Comparison of ENCODE assay signal across 27 cellular contexts in the genomic region with DNA sequence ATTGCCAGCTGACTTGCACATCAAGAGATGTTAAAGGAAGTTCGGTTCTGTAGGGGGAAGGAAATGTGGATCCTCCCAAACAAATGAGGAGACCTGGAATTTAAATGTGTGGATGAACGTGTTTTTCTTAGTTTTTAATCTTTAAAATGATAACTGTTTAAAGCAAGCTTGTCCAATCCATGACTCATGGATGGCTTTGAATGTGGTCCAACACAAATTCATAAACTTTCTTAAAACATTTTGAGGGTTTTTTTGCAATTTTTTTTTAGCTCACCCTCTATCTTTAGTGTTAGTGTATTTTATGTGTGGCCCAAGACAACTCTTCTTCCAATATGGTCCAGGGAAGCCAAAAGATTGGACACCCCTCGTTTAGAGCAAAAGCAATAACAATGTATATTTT. TPM values are rescaled to one million over a fixed set of nuclear protein-coding genes. Genes with fewer than 3 reads are reported as not detected.
A peak's percentile ranks its signal among the peaks of the same experiment; 100 is the strongest.
DNase-seq lines count a peak whose midpoint lies in the region; ATAC-seq, FAIRE-seq and TF ChIP-seq lines count a peak whose summit lies in the region.
"Had no signal": no experiment of that assay in that cellular context is flagged by ENCODE, and none has a peak within 500 bp of the region (broad histone marks: within the 10 kb centered on the region; RNA-seq: fewer than 3 reads in every experiment).

No MANE protein-coding gene starts in this region.

- H3K4me2 ChIP-seq in SK-N-SH: no peak overlapping the region
- H3K4me2 ChIP-seq: BLaER1 treated with 17β-estradiol and CSF1 and Interleukin-3, amounts not matched to agents 10 nM and 100 nM had no signal

- ATAC-seq in SK-N-SH treated with all-trans-retinoic acid at 6 μM for 48 hours (no peak), GM18870 (IDR thresholded peaks at IDR 0.05; ENCODE audit: unreplicated experiment) (no peak)
- ATAC-seq: CD8-positive, alpha-beta T cell; HepG2 had no signal

- 60% methylated on average over 3 of the region's 3 CpGs for WGBS in SK-N-SH (ENCODE audit: low lambda C conversion rate)
- WGBS in small intestine, 3 donors: 59 to 68% (median 64%) methylated on average over 3 of the region's 3 CpGs

- TF ChIP-seq RAD21 in SK-N-SH (IDR thresholded peaks at IDR 0.05; ENCODE audit: low read length): no peak

- H3K4me1 ChIP-seq in SK-N-SH (ENCODE audit: control insufficient read depth in 1 of 2, insufficient read depth in 2 of 2, low read depth in 1 of 2, low read length in 1 of 2) (peaks cover 3 to 5% of the 10 kb centered on the region in 2 experiments; a peak in 3 of 4 replicates), small intestine (ENCODE audit: control insufficient read depth in 2 of 2, insufficient read depth in 1 of 2, low read depth in 1 of 2, low read length in 1 of 2) (no peaks in the 10 kb centered on the region)
- H3K4me1 ChIP-seq: Peyer's patch, SJCRH30 had no signal

- no peaks in the 10 kb centered on the region for H4K20me1 ChIP-seq in SK-N-SH (ENCODE audit: insufficient read depth)
- H4K20me1 ChIP-seq: BLaER1 treated with 17β-estradiol and CSF1 and Interleukin-3, amounts not matched to agents 10 nM and 100 nM had no signal

- H3K36me3 ChIP-seq in SK-N-SH (replicated peaks in 1 of 2; ENCODE audit: control insufficient read depth in 1 of 2, insufficient read depth in 2 of 2, low read length in 1 of 2): no peaks in the 10 kb centered on the region
- H3K36me3 ChIP-seq in small intestine (ENCODE audit: control insufficient read depth in 2 of 2, insufficient read depth in 2 of 2, low read length in 2 of 2): no peaks in the 10 kb centered on the region
- H3K36me3 ChIP-seq: BLaER1 treated with 17β-estradiol and CSF1 and Interleukin-3, amounts not matched to agents 10 nM and 100 nM; Peyer's patch; SJCRH30 had no signal

- TF ChIP-seq EP300 in SK-N-SH (IDR thresholded peaks at IDR 0.05; ENCODE audit: borderline replicate concordance in 1 of 2, low read depth in 1 of 2, low read length in 1 of 2): no peak

- no peak overlapping the region for H2AFZ ChIP-seq in SK-N-SH (ENCODE audit: low read depth)

- no peak for TF ChIP-seq CTCF in SK-N-SH (IDR thresholded peaks at IDR 0.05)
- TF ChIP-seq CTCF in choroid plexus epithelial cell (conservative IDR thresholded peaks at IDR 0.05; ENCODE audit: low read depth, low read length): no peak
- TF ChIP-seq CTCF in fibroblast of pulmonary artery (IDR thresholded peaks at IDR 0.05; ENCODE audit: low read length, missing control alignments): no peak

- H3K9me3 ChIP-seq in SK-N-SH (no peaks in the 10 kb centered on the region), small intestine (ENCODE audit: control insufficient read depth, low read depth) (no peaks in the 10 kb centered on the region)
- H3K9me3 ChIP-seq: BLaER1 treated with 17β-estradiol and CSF1 and Interleukin-3, amounts not matched to agents 10 nM and 100 nM; Peyer's patch; SJCRH30 had no signal

- peaks cover 21% of the 10 kb centered on the region for H3F3A ChIP-seq in SK-N-SH (replicated peaks; ENCODE audit: insufficient read depth)

- H3K27ac ChIP-seq in SK-N-SH (ENCODE audit: low read depth in 2 of 2, low read length in 1 of 2): peak overlapping the region in 1 of 2 experiments; percentile 35; a peak in 1 of 4 replicates
- no peak overlapping the region for H3K27ac ChIP-seq in small intestine (ENCODE audit: low read depth in 1 of 2, low read length in 1 of 2)
- H3K27ac ChIP-seq: 22Rv1; BLaER1 treated with 17β-estradiol and CSF1 and Interleukin-3, amounts not matched to agents 10 nM and 100 nM; Peyer's patch; SJCRH30 had no signal

- no peaks in the 10 kb centered on the region for H3K79me2 ChIP-seq in SK-N-SH (ENCODE audit: insufficient read depth)

- no peak overlapping the region for H3K9ac ChIP-seq in SK-N-SH
- H3K9ac ChIP-seq: BLaER1 treated with 17β-estradiol and CSF1 and Interleukin-3, amounts not matched to agents 10 nM and 100 nM had no signal

- POLR2A ChIA-PET in SK-N-SH (lab: Yijun Ruan, JAX): no interaction called here

- H3K27me3 ChIP-seq in SK-N-SH (ENCODE audit: insufficient read depth) (no peaks in the 10 kb centered on the region), small intestine (ENCODE audit: control insufficient read depth in 2 of 2, insufficient read depth in 2 of 2, low read length in 2 of 2) (peaks cover 0 to 3% of the 10 kb centered on the region in 2 donors)
- H3K27me3 ChIP-seq: Peyer's patch, SJCRH30 had no signal

- H3K9me2 ChIP-seq in SK-N-SH: no peaks in the 10 kb centered on the region

- FAIRE-seq in small intestine (lab: Jason Lieb, UNC): no peak
- FAIRE-seq: G401.6, HepG2 had no signal

- no peak for DNase-seq in SK-N-SH
- peak; percentile 59 for DNase-seq in choroid plexus epithelial cell (ENCODE audit: low read depth)
- peak; percentile 42 for DNase-seq in fibroblast of pulmonary artery (ENCODE audit: low read depth)
- DNase-seq in stromal cell of bone marrow (ENCODE audit: low read depth): peak; percentile 62
- no peak for DNase-seq in small intestine
- DNase-seq in middle frontal gyrus (ENCODE audit: extremely low spot score, low spot score): no peak
- DNase-seq: ACHN; DND-41; H7; HFFc6; KG1; NCI-H1105; NCI-H146; NCI-H2029; NCI-H226; NCI-H510A treated with DMSO at 0.1 percent for 48 hours; NCI-H774; NK-92 treated with Interleukin-12 subunit alpha and Interleukin-12 subunit beta, amount 100 ng/mL, for 24 hours; Peyer's patch; SJCRH30 had no signal

- CTCF ChIA-PET in SK-N-SH (lab: Yijun Ruan, JAX): interaction anchor here (1.2 kb wide), 1 partner anchor 12 kb away, joined by 3 read pairs; a partner anchor contains a TSS

- H3K4me3 ChIP-seq in SK-N-SH (ENCODE audit: low read depth in 2 of 2, low read length in 1 of 2) (no peak overlapping the region), choroid plexus epithelial cell (ENCODE audit: low read depth, low read length) (no peak overlapping the region), fibroblast of pulmonary artery (replicated peaks; ENCODE audit: low read depth, low read length) (no peak overlapping the region), small intestine (ENCODE audit: low read depth in 1 of 2, low read length in 2 of 2) (no peak overlapping the region)
- H3K4me3 ChIP-seq: BLaER1 treated with 17β-estradiol and CSF1 and Interleukin-3, amounts not matched to agents 10 nM and 100 nM; Peyer's patch; SJCRH30 had no signal

TF ChIP-seq in SK-N-SH, 30 proteins besides CTCF, POLR2A, EP300 and RAD21:
- peak; percentile 11; the same call in 1 of the 2 replicates for TF ChIP-seq FOSL2 (IDR thresholded peaks at IDR 0.05; ENCODE audit: borderline replicate concordance, low read depth)
- no peak for TF ChIP-seq TAF1 (IDR thresholded peaks at IDR 0.05; ENCODE audit: borderline replicate concordance, low read depth, low read length)

TF ChIP-seq in SK-N-SH treated with all-trans-retinoic acid at 6 μM for 48 hours, 23 proteins besides CTCF, POLR2A, EP300 and RAD21:
- TF ChIP-seq RARB (CRISPR knock-in tag; IDR thresholded peaks at IDR 0.05) (no peak), TOX (CRISPR knock-in tag; IDR thresholded peaks at IDR 0.05; ENCODE audit: borderline replicate concordance) (no peak), SNAI2 (CRISPR knock-in tag; IDR thresholded peaks at IDR 0.05) (no peak), CSDC2 (CRISPR knock-in tag; IDR thresholded peaks at IDR 0.05) (no peak), ZNF70 (CRISPR knock-in tag; IDR thresholded peaks at IDR 0.05) (no peak), GLIS3 (CRISPR knock-in tag; IDR thresholded peaks at IDR 0.05) (no peak), BACH2 (CRISPR knock-in tag; IDR thresholded peaks at IDR 0.05; ENCODE audit: borderline replicate concordance) (no peak), ZFP3 (CRISPR knock-in tag; IDR thresholded peaks at IDR 0.05) (no peak), ESRRG (CRISPR knock-in tag; IDR thresholded peaks at IDR 0.05) (no peak), ZNF565 (CRISPR knock-in tag; conservative IDR thresholded peaks at IDR 0.05; ENCODE audit: low read depth) (no peak), ZNF8 (CRISPR knock-in tag; IDR thresholded peaks at IDR 0.05) (no peak), ZC3H10 (CRISPR knock-in tag; IDR thresholded peaks at IDR 0.05) (no peak), ZFP30 (CRISPR knock-in tag; IDR thresholded peaks at IDR 0.05) (no peak)
- TF ChIP-seq, protein P1, sequence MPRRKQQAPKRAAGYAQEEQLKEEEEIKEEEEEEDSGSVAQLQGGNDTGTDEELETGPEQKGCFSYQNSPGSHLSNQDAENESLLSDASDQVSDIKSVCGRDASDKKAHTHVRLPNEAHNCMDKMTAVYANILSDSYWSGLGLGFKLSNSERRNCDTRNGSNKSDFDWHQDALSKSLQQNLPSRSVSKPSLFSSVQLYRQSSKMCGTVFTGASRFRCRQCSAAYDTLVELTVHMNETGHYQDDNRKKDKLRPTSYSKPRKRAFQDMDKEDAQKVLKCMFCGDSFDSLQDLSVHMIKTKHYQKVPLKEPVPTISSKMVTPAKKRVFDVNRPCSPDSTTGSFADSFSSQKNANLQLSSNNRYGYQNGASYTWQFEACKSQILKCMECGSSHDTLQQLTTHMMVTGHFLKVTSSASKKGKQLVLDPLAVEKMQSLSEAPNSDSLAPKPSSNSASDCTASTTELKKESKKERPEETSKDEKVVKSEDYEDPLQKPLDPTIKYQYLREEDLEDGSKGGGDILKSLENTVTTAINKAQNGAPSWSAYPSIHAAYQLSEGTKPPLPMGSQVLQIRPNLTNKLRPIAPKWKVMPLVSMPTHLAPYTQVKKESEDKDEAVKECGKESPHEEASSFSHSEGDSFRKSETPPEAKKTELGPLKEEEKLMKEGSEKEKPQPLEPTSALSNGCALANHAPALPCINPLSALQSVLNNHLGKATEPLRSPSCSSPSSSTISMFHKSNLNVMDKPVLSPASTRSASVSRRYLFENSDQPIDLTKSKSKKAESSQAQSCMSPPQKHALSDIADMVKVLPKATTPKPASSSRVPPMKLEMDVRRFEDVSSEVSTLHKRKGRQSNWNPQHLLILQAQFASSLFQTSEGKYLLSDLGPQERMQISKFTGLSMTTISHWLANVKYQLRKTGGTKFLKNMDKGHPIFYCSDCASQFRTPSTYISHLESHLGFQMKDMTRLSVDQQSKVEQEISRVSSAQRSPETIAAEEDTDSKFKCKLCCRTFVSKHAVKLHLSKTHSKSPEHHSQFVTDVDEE (CRISPR knock-in tag; IDR thresholded peaks at IDR 0.05): no peak

RNA-seq across cellular contexts. Expression of a gene that starts 12.6 kb away (rescaled TPM):
- polyA plus RNA-seq in SK-N-SH (2012; rRNA removed) (161 and 162 TPM in 2 replicates), small intestine (10 to 100 TPM in 1 of 3 donors, 1 to 10 TPM in 2; 3.4 to 23.1 (median 7.6) TPM)
- polyA plus RNA-seq in SK-N-SH (2012; cell fraction: cytosol; rRNA removed): 98.8 and 151 TPM in 2 replicates
- 84.1 and 119 TPM in 2 replicates for polyA plus RNA-seq in SK-N-SH (2012; cell fraction: nucleus; rRNA removed)

RNA-seq across cellular contexts. Expression of a gene that starts 43.8 kb away (rescaled TPM):
- polyA plus RNA-seq in SK-N-SH (2012; rRNA removed): 60.0 and 61.3 TPM in 2 replicates
- polyA plus RNA-seq in SK-N-SH (2012; cell fraction: cytosol; rRNA removed): 46.7 and 55.4 TPM in 2 replicates
- 38.1 and 46.5 TPM in 2 replicates for polyA plus RNA-seq in SK-N-SH (2012; cell fraction: nucleus; rRNA removed)
- polyA plus RNA-seq in small intestine: 10 to 100 TPM; 24.8 to 43.8 (median 42.0) TPM

RNA-seq across cellular contexts. Expression of a gene that starts 57.6 kb away (rescaled TPM):
- 169 and 199 TPM in 2 replicates for polyA plus RNA-seq in SK-N-SH (2012; rRNA removed)
- polyA plus RNA-seq in SK-N-SH (2012; cell fraction: cytosol; rRNA removed): 106 and 153 TPM in 2 replicates
- 205 and 241 TPM in 2 replicates for polyA plus RNA-seq in SK-N-SH (2012; cell fraction: nucleus; rRNA removed)
- 10 to 100 TPM; 66.6 to 97.1 (median 67.3) TPM for polyA plus RNA-seq in small intestine

Comparison
In these comparisons a context has a peak if more than half of its experiments do, and no peak if none do; other contexts are left out.
1. DNase-seq: peak in choroid plexus epithelial cell (single experiment), fibroblast of pulmonary artery (single experiment) and stromal cell of bone marrow (single experiment); none in SK-N-SH (single experiment), small intestine (single experiment) and middle frontal gyrus (single experiment).